12 cellular contexts compared by ENCODE assay signal in the genomic region with DNA sequence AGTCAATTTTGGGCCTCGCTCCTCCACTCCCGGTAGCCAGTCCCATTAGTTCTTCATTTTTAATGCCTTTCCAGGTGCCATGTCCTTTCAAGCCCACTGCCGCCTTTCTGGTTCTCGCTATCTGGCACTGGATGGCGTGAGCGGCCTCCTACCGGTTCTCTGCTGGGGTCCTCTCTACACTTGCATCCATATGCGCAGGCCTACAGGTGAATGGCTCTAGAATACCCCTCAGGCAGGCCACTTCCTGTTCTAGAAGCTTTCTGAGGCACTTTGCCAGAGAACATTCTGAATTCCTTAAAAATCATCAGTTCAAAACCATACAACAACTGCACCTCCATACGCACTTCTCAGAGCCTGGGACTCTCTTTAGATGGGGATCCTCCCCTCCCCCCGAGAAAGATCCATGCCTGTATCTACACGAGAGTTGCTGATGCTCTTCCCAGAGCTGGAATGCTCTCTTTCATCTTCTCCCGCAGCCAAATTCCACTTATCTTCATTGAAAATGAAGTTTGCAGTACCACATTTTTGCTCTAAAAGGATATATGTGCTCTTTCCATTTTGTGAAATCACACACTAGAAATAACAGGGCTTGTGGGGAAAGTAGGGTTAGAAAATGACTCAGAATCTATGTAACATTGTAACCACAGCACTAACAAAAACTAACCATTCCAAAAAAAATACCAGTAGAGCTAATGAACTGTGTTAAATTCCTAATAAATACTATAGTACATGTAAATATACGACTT. TPM values are rescaled to one million over a fixed set of nuclear protein-coding genes. Genes with fewer than 3 reads are reported as not detected.
DNase-seq lines count a peak whose midpoint lies in the region; ATAC-seq, FAIRE-seq and TF ChIP-seq lines count a peak whose summit lies in the region.
"Had no signal": no experiment of that assay in that cellular context is flagged by ENCODE, and none has a peak within 500 bp of the region (broad histone marks: within the 10 kb centered on the region; RNA-seq: fewer than 3 reads in every experiment).

No MANE protein-coding gene starts in this region.

- peak overlapping the region; percentile 94 to 95 for H3K27ac ChIP-seq in coronary artery

- peak overlapping the region; percentile 61 for H3K4me3 Mint-ChIP-seq in osteocyte (ENCODE audit: unreplicated experiment)

- TF ChIP-seq POLR2A in H54 (IDR thresholded peaks at IDR 0.05; ENCODE audit: low read depth, low read length): no peak

- H3K4me3 ChIP-seq in coronary artery: peak overlapping the region; percentile 82

- H3K36me3 Mint-ChIP-seq in osteocyte (ENCODE audit: unreplicated experiment): peaks cover 10% of the 10 kb centered on the region

- peak overlapping the region; percentile 91 for H3K27ac Mint-ChIP-seq in osteocyte (ENCODE audit: unreplicated experiment)

- no peak for FAIRE-seq in H54 (lab: Jason Lieb, UNC)

- no peaks in the 10 kb centered on the region for H3K9me3 Mint-ChIP-seq in osteocyte (ENCODE audit: unreplicated experiment)

- peak; percentile 83 for DNase-seq in EH (ENCODE audit: low read depth)
- DNase-seq in MV-4-11 (lab: John Stamatoyannopoulos, UW): peak; percentile 18
- DNase-seq in coronary artery (ENCODE audit: low spot score): no peak
- no peak for DNase-seq in osteocyte (ENCODE audit: extremely low spot score, unreplicated experiment)
- no peak for DNase-seq in H54 (ENCODE audit: insufficient read length, low spot score)
- DNase-seq: central memory CD4-positive, alpha-beta T cell; GOT3; Kasumi-1; stimulated activated CD4-positive, alpha-beta T cell treated with anti-CD3 and anti-CD28 coated beads, Interleukin-4, amount 100 ng/mL, for 4 hours had no signal

- TF ChIP-seq CTCF in coronary artery (IDR thresholded peaks at IDR 0.05) (no peak), osteocyte (IDR thresholded peaks at IDR 0.05) (no peak)

- ATAC-seq in GM19351 (IDR thresholded peaks at IDR 0.05; ENCODE audit: unreplicated experiment) (no peak), HG02973 (IDR thresholded peaks at IDR 0.05; ENCODE audit: unreplicated experiment) (no peak), HG03571 (IDR thresholded peaks at IDR 0.05; ENCODE audit: unreplicated experiment) (no peak)

- peaks cover 52% of the 10 kb centered on the region for H3K4me1 Mint-ChIP-seq in osteocyte (ENCODE audit: unreplicated experiment)

- H3K27me3 Mint-ChIP-seq in osteocyte (ENCODE audit: unreplicated experiment): no peaks in the 10 kb centered on the region

RNA-seq across cellular contexts. Expression of gene LHFPL2, which starts 1.4 kb away (rescaled TPM):
- total RNA-seq in osteocyte: 110 and 113 TPM in 2 replicates

Comparison
In these comparisons a context has a peak if more than half of its experiments do, and no peak if none do; other contexts are left out.
1. DNase-seq: peak in EH (single experiment) and MV-4-11 (single experiment); none in coronary artery (single experiment), osteocyte (single experiment) and H54 (single experiment).